13 cellular contexts compared by ENCODE assay signal in genomic region chr1:115526900-115527299, GRCh38.
A peak's percentile ranks its signal among the peaks of the same experiment; 100 is the strongest.
DNase-seq lines count a peak whose midpoint lies in the region; ATAC-seq and TF ChIP-seq lines count a peak whose summit lies in the region.
"Had no signal": no experiment of that assay in that cellular context is flagged by ENCODE, and none has a peak within 500 bp of the region (broad histone marks: within the 10 kb centered on the region; RNA-seq: fewer than 3 reads in every experiment).

No MANE protein-coding gene starts in this region.

- H3K27me3 Mint-ChIP-seq in activated T-cell treated with anti-CD3 and anti-CD28 coated beads, Interleukin-2, amount 50 U/mL, for 72 hours (ENCODE audit: low read depth) = peaks cover 8% of the 10 kb centered on the region
- H3K27me3 Mint-ChIP-seq in activated T-cell treated with anti-CD3 and anti-CD28 coated beads, Interleukin-2, amount 50 U/mL, for 24 hours = no peaks in the 10 kb centered on the region
- H3K27me3 Mint-ChIP-seq in WTC11 (ENCODE audit: low read depth) (no peaks in the 10 kb centered on the region), Calu3 (ENCODE audit: unreplicated experiment) (no peaks in the 10 kb centered on the region)

- TF ChIP-seq CTCF in WTC11 (IDR thresholded peaks at IDR 0.05) (no peak), Calu3 (IDR thresholded peaks at IDR 0.05; ENCODE audit: unreplicated experiment) (no peak)

- no peak overlapping the region for H3K4me3 Mint-ChIP-seq in activated T-cell treated with anti-CD3 and anti-CD28 coated beads, Interleukin-2, amount 50 U/mL, for 72 hours
- no peak overlapping the region for H3K4me3 Mint-ChIP-seq in activated T-cell treated with anti-CD3 and anti-CD28 coated beads, Interleukin-2, amount 50 U/mL, for 24 hours
- H3K4me3 Mint-ChIP-seq in WTC11 (no peak overlapping the region), Calu3 (ENCODE audit: low read depth, unreplicated experiment) (no peak overlapping the region)
- H3K4me3 Mint-ChIP-seq: CD14-positive monocyte; CD8-positive, alpha-beta memory T cell had no signal

- H3K27ac Mint-ChIP-seq in activated T-cell treated with anti-CD3 and anti-CD28 coated beads, Interleukin-2, amount 50 U/mL, for 72 hours = peak overlapping the region; percentile 38
- H3K27ac Mint-ChIP-seq in activated T-cell treated with anti-CD3 and anti-CD28 coated beads, Interleukin-2, amount 50 U/mL, for 24 hours = no peak overlapping the region
- H3K27ac Mint-ChIP-seq in WTC11 (no peak overlapping the region), Calu3 (ENCODE audit: unreplicated experiment) (no peak overlapping the region)
- H3K27ac Mint-ChIP-seq: CD14-positive monocyte had no signal

- no peaks in the 10 kb centered on the region for H3K9me3 Mint-ChIP-seq in activated T-cell treated with anti-CD3 and anti-CD28 coated beads, Interleukin-2, amount 50 U/mL, for 72 hours
- H3K9me3 Mint-ChIP-seq in activated T-cell treated with anti-CD3 and anti-CD28 coated beads, Interleukin-2, amount 50 U/mL, for 24 hours = no peaks in the 10 kb centered on the region
- H3K9me3 Mint-ChIP-seq in WTC11 (no peaks in the 10 kb centered on the region), Calu3 (ENCODE audit: low read depth, unreplicated experiment) (no peaks in the 10 kb centered on the region)
- H3K9me3 Mint-ChIP-seq: CD14-positive monocyte; CD8-positive, alpha-beta memory T cell had no signal

- ATAC-seq in activated T-cell treated with anti-CD3 and anti-CD28 coated beads, Interleukin-2, amount 50 U/mL, for 72 hours (replicated peaks in 1 of 2) = no peak
- ATAC-seq in WTC11 (0 out of 2 replicates have a peak, but pooled peaks have one; percentile 28), left colon (peak; percentile 85), GM18858 (IDR thresholded peaks at IDR 0.05; ENCODE audit: unreplicated experiment) (no peak)
- ATAC-seq: K562 had no signal

- no peaks in the 10 kb centered on the region for H3K36me3 Mint-ChIP-seq in activated T-cell treated with anti-CD3 and anti-CD28 coated beads, Interleukin-2, amount 50 U/mL, for 72 hours (ENCODE audit: insufficient read depth in 2 of 2)
- H3K36me3 Mint-ChIP-seq in activated T-cell treated with anti-CD3 and anti-CD28 coated beads, Interleukin-2, amount 50 U/mL, for 24 hours (ENCODE audit: low read depth) = no peaks in the 10 kb centered on the region
- H3K36me3 Mint-ChIP-seq in WTC11 (no peaks in the 10 kb centered on the region), Calu3 (ENCODE audit: insufficient read depth, unreplicated experiment) (no peaks in the 10 kb centered on the region)
- H3K36me3 Mint-ChIP-seq: CD14-positive monocyte; CD8-positive, alpha-beta memory T cell had no signal

- CTCF ChIA-PET in WTC11 (lab: Charles Lee) = interaction anchor here (1.0 to 2.2 kb wide), 4 partner anchors 9 to 344 kb away, joined by 3 to 9 read pairs (median 3); no protein-coding TSS in a partner anchor
- CTCF ChIA-PET in Calu3 (lab: Charles Lee) = no interaction called here

- DNase-seq in activated T-cell treated with anti-CD3 and anti-CD28 coated beads, Interleukin-2, amount 50 U/mL, for 72 hours = no peak
- no peak for DNase-seq in activated T-cell treated with anti-CD3 and anti-CD28 coated beads, Interleukin-2, amount 50 U/mL, for 24 hours
- DNase-seq in WTC11 (ENCODE audit: low spot score) = no peak
- no peak for DNase-seq in left colon
- no peak for DNase-seq in activated CD4-positive, CD25-positive, alpha-beta regulatory T cell (lab: John Stamatoyannopoulos, UW)
- no peak for DNase-seq in Calu3
- DNase-seq: CD8-positive, alpha-beta memory T cell; DMS 273 treated with DMSO at 0.1 percent for 48 hours; GM23248; H7 had no signal

- intact Hi-C loops in left colon (cut with DNase I, micrococcal nuclease) = no loop called here
- intact Hi-C loops in Calu3 (cut with micrococcal nuclease; ENCODE audit: unreplicated experiment) = no loop called here

- no peaks in the 10 kb centered on the region for H3K4me1 Mint-ChIP-seq in activated T-cell treated with anti-CD3 and anti-CD28 coated beads, Interleukin-2, amount 50 U/mL, for 72 hours (ENCODE audit: low read depth)
- no peaks in the 10 kb centered on the region for H3K4me1 Mint-ChIP-seq in activated T-cell treated with anti-CD3 and anti-CD28 coated beads, Interleukin-2, amount 50 U/mL, for 24 hours (ENCODE audit: low read depth)
- H3K4me1 Mint-ChIP-seq in WTC11 (peaks cover 58% of the 10 kb centered on the region), Calu3 (ENCODE audit: low read depth, unreplicated experiment) (peaks cover 17% of the 10 kb centered on the region)

- POLR2A ChIA-PET in WTC11 (lab: Charles Lee) = no interaction called here

- BruUV-seq in Calu3 (replicated peaks; lab: Mats Ljungman, UMichigan) = no TSS peak

TF ChIP-seq in WTC11, 78 proteins besides CTCF, POLR2A, EP300 and RAD21:
- TF ChIP-seq TEAD1 (CRISPR knock-in tag; IDR thresholded peaks at IDR 0.05) (no peak), ZNF671 (CRISPR knock-in tag; IDR thresholded peaks at IDR 0.05) (no peak), FOXK1 (CRISPR knock-in tag; IDR thresholded peaks at IDR 0.05) (no peak), ZNF423 (CRISPR knock-in tag; IDR thresholded peaks at IDR 0.05) (no peak), NFE2L1 (CRISPR knock-in tag; IDR thresholded peaks at IDR 0.05) (no peak), JAZF1 (CRISPR knock-in tag; IDR thresholded peaks at IDR 0.05) (no peak), GRHL2 (CRISPR knock-in tag; IDR thresholded peaks at IDR 0.05; ENCODE audit: insufficient replicate concordance, severe bottlenecking) (no peak), ERG (CRISPR knock-in tag; IDR thresholded peaks at IDR 0.05) (no peak), MXD4 (CRISPR knock-in tag; IDR thresholded peaks at IDR 0.05; ENCODE audit: borderline replicate concordance) (no peak), NR3C1 (CRISPR knock-in tag; conservative IDR thresholded peaks at IDR 0.05; ENCODE audit: low read depth) (no peak), OVOL2 (CRISPR knock-in tag; IDR thresholded peaks at IDR 0.05; ENCODE audit: borderline replicate concordance) (no peak), ZNF121 (CRISPR knock-in tag; IDR thresholded peaks at IDR 0.05) (no peak), ELF4 (CRISPR knock-in tag; IDR thresholded peaks at IDR 0.05; ENCODE audit: low read depth) (no peak), SMAD3 (CRISPR knock-in tag; IDR thresholded peaks at IDR 0.05; ENCODE audit: borderline replicate concordance) (no peak)
- TF ChIP-seq, protein P1, sequence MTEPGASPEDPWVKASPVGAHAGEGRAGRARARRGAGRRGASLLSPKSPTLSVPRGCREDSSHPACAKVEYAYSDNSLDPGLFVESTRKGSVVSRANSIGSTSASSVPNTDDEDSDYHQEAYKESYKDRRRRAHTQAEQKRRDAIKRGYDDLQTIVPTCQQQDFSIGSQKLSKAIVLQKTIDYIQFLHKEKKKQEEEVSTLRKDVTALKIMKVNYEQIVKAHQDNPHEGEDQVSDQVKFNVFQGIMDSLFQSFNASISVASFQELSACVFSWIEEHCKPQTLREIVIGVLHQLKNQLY (CRISPR knock-in tag; IDR thresholded peaks at IDR 0.05) = no peak
- TF ChIP-seq, protein P2, sequence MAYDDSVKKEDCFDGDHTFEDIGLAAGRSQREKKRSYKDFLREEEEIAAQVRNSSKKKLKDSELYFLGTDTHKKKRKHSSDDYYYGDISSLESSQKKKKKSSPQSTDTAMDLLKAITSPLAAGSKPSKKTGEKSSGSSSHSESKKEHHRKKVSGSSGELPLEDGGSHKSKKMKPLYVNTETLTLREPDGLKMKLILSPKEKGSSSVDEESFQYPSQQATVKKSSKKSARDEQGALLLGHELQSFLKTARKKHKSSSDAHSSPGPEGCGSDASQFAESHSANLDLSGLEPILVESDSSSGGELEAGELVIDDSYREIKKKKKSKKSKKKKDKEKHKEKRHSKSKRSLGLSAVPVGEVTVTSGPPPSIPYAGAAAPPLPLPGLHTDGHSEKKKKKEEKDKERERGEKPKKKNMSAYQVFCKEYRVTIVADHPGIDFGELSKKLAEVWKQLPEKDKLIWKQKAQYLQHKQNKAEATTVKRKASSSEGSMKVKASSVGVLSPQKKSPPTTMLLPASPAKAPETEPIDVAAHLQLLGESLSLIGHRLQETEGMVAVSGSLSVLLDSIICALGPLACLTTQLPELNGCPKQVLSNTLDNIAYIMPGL (CRISPR knock-in tag; IDR thresholded peaks at IDR 0.05) = no peak
- TF ChIP-seq, protein P3, sequence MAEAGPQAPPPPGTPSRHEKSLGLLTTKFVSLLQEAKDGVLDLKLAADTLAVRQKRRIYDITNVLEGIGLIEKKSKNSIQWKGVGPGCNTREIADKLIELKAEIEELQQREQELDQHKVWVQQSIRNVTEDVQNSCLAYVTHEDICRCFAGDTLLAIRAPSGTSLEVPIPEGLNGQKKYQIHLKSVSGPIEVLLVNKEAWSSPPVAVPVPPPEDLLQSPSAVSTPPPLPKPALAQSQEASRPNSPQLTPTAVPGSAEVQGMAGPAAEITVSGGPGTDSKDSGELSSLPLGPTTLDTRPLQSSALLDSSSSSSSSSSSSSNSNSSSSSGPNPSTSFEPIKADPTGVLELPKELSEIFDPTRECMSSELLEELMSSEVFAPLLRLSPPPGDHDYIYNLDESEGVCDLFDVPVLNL (CRISPR knock-in tag; IDR thresholded peaks at IDR 0.05; ENCODE audit: borderline replicate concordance, low read depth) = no peak

Comparison
In these comparisons a context has a peak if more than half of its experiments do, and no peak if none do; other contexts are left out.
1. ATAC-seq: peak in WTC11 (single experiment) and left colon (single experiment); none in activated T-cell treated with anti-CD3 and anti-CD28 coated beads, Interleukin-2, amount 50 U/mL, for 72 hours (0 of 2) and GM18858 (single experiment).